Comparison of ENCODE assay signal across 10 cellular contexts in genomic region chr4:168877407-168877778, GRCh38.
DNase-seq lines count a peak whose midpoint lies in the region; ATAC-seq, FAIRE-seq and TF ChIP-seq lines count a peak whose summit lies in the region.
"Had no signal": no experiment of that assay in that cellular context is flagged by ENCODE, and none has a peak within 500 bp of the region (broad histone marks: within the 10 kb centered on the region; RNA-seq: fewer than 3 reads in every experiment).

No MANE protein-coding gene starts in this region.

- DNase-seq in NCI-H1092 (lab: John Stamatoyannopoulos, UW) (peak; percentile 45), epithelial cell of esophagus (ENCODE audit: low read depth) (peak; percentile 29), NCI-H526 (lab: John Stamatoyannopoulos, UW) (no peak), SIG-M5 (lab: John Stamatoyannopoulos, UW) (no peak), RCC 7860 (ENCODE audit: low spot score) (no peak)
- DNase-seq in natural killer cell treated with Interleukin-12 subunit alpha and Interleukin-12 subunit beta and Interleukin-15 and Interleukin-18, amount 100 ng/mL, for 72 hours (ENCODE audit: low spot score), result no peak
- DNase-seq: DMS79 had no signal

- peak overlapping the region; percentile 77 for H3K4me3 ChIP-seq in ACC112 (ENCODE audit: low read depth, low read length)
- peak overlapping the region; percentile 15 for H3K4me3 ChIP-seq in epithelial cell of esophagus (ENCODE audit: low read length)

- no peaks in the 10 kb centered on the region for H3K36me3 Mint-ChIP-seq in natural killer cell treated with Interleukin-12 subunit alpha and Interleukin-12 subunit beta and Interleukin-15 and Interleukin-18, amount 100 ng/mL, for 72 hours

- H3K27me3 Mint-ChIP-seq in natural killer cell treated with Interleukin-12 subunit alpha and Interleukin-12 subunit beta and Interleukin-15 and Interleukin-18, amount 100 ng/mL, for 72 hours, result peaks cover 6 to 8% of the 10 kb centered on the region in 2 donors

- peaks cover 50% of the 10 kb centered on the region for H3K79me2 ChIP-seq in ACC112 (ENCODE audit: control insufficient read depth, insufficient read depth, low read length, unreplicated experiment)

- H3K4me1 Mint-ChIP-seq in natural killer cell treated with Interleukin-12 subunit alpha and Interleukin-12 subunit beta and Interleukin-15 and Interleukin-18, amount 100 ng/mL, for 72 hours (ENCODE audit: low read depth in 2 of 2), result peaks cover 12 to 23% of the 10 kb centered on the region in 2 donors

- no peak for TF ChIP-seq CTCF in epithelial cell of esophagus (IDR thresholded peaks at IDR 0.05; ENCODE audit: insufficient read depth, low read depth, low read length, missing control alignments)

- H3K36me3 ChIP-seq in ACC112 (ENCODE audit: insufficient read depth, low read length), result peaks cover 12% of the 10 kb centered on the region

- H2AFZ ChIP-seq in ACC112 (ENCODE audit: low read length, unreplicated experiment), result peak overlapping the region; percentile 61

- peak in 1 of 2 donors; percentile 2 for ATAC-seq in natural killer cell treated with Interleukin-12 subunit alpha and Interleukin-12 subunit beta and Interleukin-15 and Interleukin-18, amount 100 ng/mL, for 72 hours
- ATAC-seq in GM21367 (IDR thresholded peaks at IDR 0.05; ENCODE audit: unreplicated experiment), result no peak

- H3K4me1 ChIP-seq in ACC112 (ENCODE audit: control insufficient read depth, insufficient read depth, low read length, unreplicated experiment), result peaks cover 55% of the 10 kb centered on the region

- no peak overlapping the region for H3K27ac Mint-ChIP-seq in natural killer cell treated with Interleukin-12 subunit alpha and Interleukin-12 subunit beta and Interleukin-15 and Interleukin-18, amount 100 ng/mL, for 72 hours

- H3K27ac ChIP-seq in ACC112 (ENCODE audit: low read depth, low read length), result peak overlapping the region; percentile 61; the same call in 1 of the 2 replicates

- H3K4me3 Mint-ChIP-seq in natural killer cell treated with Interleukin-12 subunit alpha and Interleukin-12 subunit beta and Interleukin-15 and Interleukin-18, amount 100 ng/mL, for 72 hours, result peak overlapping the region; percentile 97

- H3K27me3 ChIP-seq in ACC112 (ENCODE audit: insufficient read depth, low read length), result no peaks in the 10 kb centered on the region

- no peak for FAIRE-seq in RCC 7860 (lab: Jason Lieb, UNC)
- FAIRE-seq: bronchial epithelial cell had no signal

- no peaks in the 10 kb centered on the region for H3K9me3 Mint-ChIP-seq in natural killer cell treated with Interleukin-12 subunit alpha and Interleukin-12 subunit beta and Interleukin-15 and Interleukin-18, amount 100 ng/mL, for 72 hours

Comparison
In these comparisons a context has a peak if more than half of its experiments do, and no peak if none do; other contexts are left out.
1. DNase-seq: peak in NCI-H1092 (single experiment) and epithelial cell of esophagus (single experiment); none in natural killer cell treated with Interleukin-12 subunit alpha and Interleukin-12 subunit beta and Interleukin-15 and Interleukin-18, amount 100 ng/mL, for 72 hours (single experiment), NCI-H526 (0 of 2), SIG-M5 (single experiment) and RCC 7860 (single experiment).